In the genomic region with DNA sequence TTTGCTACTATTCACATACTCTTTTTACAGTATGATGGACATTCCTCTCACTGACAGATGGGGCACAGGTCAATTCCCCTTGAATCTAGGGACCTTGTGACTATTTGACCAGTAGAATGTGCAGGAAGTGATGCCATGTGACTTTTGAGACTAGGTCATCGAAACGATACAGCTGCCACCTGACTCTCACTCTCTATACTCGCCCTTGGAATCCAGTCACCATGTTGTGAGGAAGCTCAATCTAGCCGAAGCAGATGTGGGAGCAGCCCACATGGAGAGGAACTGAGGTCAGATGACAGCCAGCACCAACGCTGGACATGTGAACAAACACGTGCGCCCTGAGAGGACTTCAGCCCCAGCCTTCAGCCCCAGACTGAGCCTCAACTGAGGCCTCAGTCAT, we compare ENCODE assay signal across 28 cellular contexts.
"Had no signal": no experiment of that assay in that cellular context is flagged by ENCODE, and none has a peak within 500 bp of the region (broad histone marks: within the 10 kb centered on the region; RNA-seq: fewer than 3 reads in every experiment).

No MANE protein-coding gene starts in this region.

- H3K9me3 ChIP-seq: suprapubic skin, testis, thoracic aorta, thyroid gland, tibial artery, transverse colon, upper lobe of right lung, uterus, vagina had no signal

- H3K27ac ChIP-seq: stomach, suprapubic skin, testis, thoracic aorta, thyroid gland, tibial artery, tibial nerve, transverse colon, upper lobe of left lung, upper lobe of right lung, uterus, vagina had no signal

- H3K9me3 Mint-ChIP-seq: stimulated activated effector memory CD8-positive, alpha-beta T cell treated with anti-CD3 and anti-CD28 coated beads, Interleukin-12 subunit alpha, Interleukin-12 subunit beta, amount 100 ng/mL, for 72 hours; stimulated activated naive CD8-positive, alpha-beta T cell treated with anti-CD3 and anti-CD28 coated beads, Interleukin-15, Interleukin-2, amounts not matched to agents 100 ng/mL and 50 ng/mL, for 24 hours; type B pancreatic cell had no signal

- FAIRE-seq: urothelium cell line had no signal

- H3K27me3 ChIP-seq: testis, thyroid gland, tibial nerve, transverse colon, upper lobe of left lung, upper lobe of right lung, uterus, vagina had no signal

- H3K4me1 ChIP-seq: testis, thyroid gland, transverse colon, upper lobe of left lung, upper lobe of right lung, uterus, vagina had no signal

- H3K4me1 Mint-ChIP-seq: stimulated activated effector memory CD8-positive, alpha-beta T cell treated with anti-CD3 and anti-CD28 coated beads, Interleukin-12 subunit alpha, Interleukin-12 subunit beta, amount 100 ng/mL, for 72 hours; stimulated activated memory B cell treated with anti-CD40 and anti-IgM and Interleukin-4, amounts not matched to agents 10 μg/mL and 1 μg/mL and 100 μg/mL, for 72 hours; stimulated activated naive CD8-positive, alpha-beta T cell treated with anti-CD3 and anti-CD28 coated beads, Interleukin-15, amount 100 ng/mL, for 72 hours had no signal

- H3K4me3 ChIP-seq: stomach, suprapubic skin, testis, thoracic aorta, thyroid gland, tibial artery, tibial nerve, transverse colon, upper lobe of left lung, upper lobe of right lung, uterus, vagina had no signal

- H3K27ac Mint-ChIP-seq: stimulated activated effector memory CD8-positive, alpha-beta T cell treated with anti-CD3 and anti-CD28 coated beads, Interleukin-12 subunit alpha, Interleukin-12 subunit beta, amount 100 ng/mL, for 72 hours; stimulated activated memory B cell treated with anti-CD40 and anti-IgM and Interleukin-4, amounts not matched to agents 10 μg/mL and 1 μg/mL and 100 μg/mL, for 72 hours; stimulated activated naive CD8-positive, alpha-beta T cell treated with anti-CD3 and anti-CD28 coated beads, Interleukin-15, amount 100 ng/mL, for 72 hours; stimulated activated naive CD8-positive, alpha-beta T cell treated with anti-CD3 and anti-CD28 coated beads, Interleukin-15, Interleukin-2, amounts not matched to agents 100 ng/mL and 50 ng/mL, for 24 hours; type B pancreatic cell had no signal

- H3K36me3 Mint-ChIP-seq: stimulated activated effector memory CD8-positive, alpha-beta T cell treated with anti-CD3 and anti-CD28 coated beads, Interleukin-12 subunit alpha, Interleukin-12 subunit beta, amount 100 ng/mL, for 72 hours had no signal

- H3K36me3 ChIP-seq: stomach, suprapubic skin, thoracic aorta, thyroid gland, tibial artery, tibial nerve, transverse colon, upper lobe of left lung, upper lobe of right lung, uterus, vagina had no signal

- DNase-seq: stimulated activated CD4-positive, alpha-beta T cell treated with anti-CD3 and anti-CD28 coated beads, Interleukin-2, amount 100 ng/mL, for 48 hours; stimulated activated CD4-positive, alpha-beta T cell treated with anti-CD3 and anti-CD28 coated beads, Interleukin-4, amount 100 ng/mL, for 1 hour; stimulated activated CD4-positive, alpha-beta T cell treated with anti-CD3 and anti-CD28 coated beads, Interleukin-4, amount 100 ng/mL, for 24 hours; stimulated activated CD4-positive, alpha-beta T cell treated with anti-CD3 and anti-CD28 coated beads, Interleukin-4, amount 100 ng/mL, for 4 hours; stimulated activated CD8-positive, alpha-beta memory T cell treated with anti-CD3 and anti-CD28 coated beads, Interleukin-4, amount 100 ng/mL, for 48 hours; stimulated activated naive CD4-positive, alpha-beta T cell; stimulated activated naive CD4-positive, alpha-beta T cell treated with Interleukin-2 at 50 U/mL for 16 hours; stimulated activated naive CD8-positive, alpha-beta T cell treated with anti-CD3 and anti-CD28 coated beads, Interleukin-15, amount 100 ng/mL, for 72 hours; stimulated activated naive CD8-positive, alpha-beta T cell treated with anti-CD3 and anti-CD28 coated beads, Interleukin-15, Interleukin-2, amounts not matched to agents 100 U/mL and 50 U/mL, for 24 hours; stomach; substantia nigra; testis; thyroid gland; tibial artery; transverse colon; trophoblast cell; upper lobe of left lung; upper lobe of right lung; uterus had no signal

- ATAC-seq: stimulated activated effector memory CD8-positive, alpha-beta T cell treated with anti-CD3 and anti-CD28 coated beads, Interleukin-12 subunit alpha, Interleukin-12 subunit beta, amount 100 ng/mL, for 72 hours; stimulated activated memory B cell treated with anti-CD40 and anti-IgM and Interleukin-4, amounts not matched to agents 10 μg/mL and 1 μg/mL and 100 μg/mL, for 72 hours; stimulated activated naive CD8-positive, alpha-beta T cell treated with anti-CD3 and anti-CD28 coated beads, Interleukin-15, amount 100 ng/mL, for 72 hours; stimulated activated naive CD8-positive, alpha-beta T cell treated with anti-CD3 and anti-CD28 coated beads, Interleukin-15, Interleukin-2, amounts not matched to agents 100 U/mL and 50 U/mL, for 24 hours; upper lobe of right lung had no signal

- H3K4me3 Mint-ChIP-seq: stimulated activated effector memory CD8-positive, alpha-beta T cell treated with anti-CD3 and anti-CD28 coated beads, Interleukin-12 subunit alpha, Interleukin-12 subunit beta, amount 100 ng/mL, for 72 hours; stimulated activated memory B cell treated with anti-CD40 and anti-IgM and Interleukin-4, amounts not matched to agents 10 μg/mL and 1 μg/mL and 100 μg/mL, for 72 hours; stimulated activated naive CD8-positive, alpha-beta T cell treated with anti-CD3 and anti-CD28 coated beads, Interleukin-15, amount 100 ng/mL, for 72 hours; stimulated activated naive CD8-positive, alpha-beta T cell treated with anti-CD3 and anti-CD28 coated beads, Interleukin-15, Interleukin-2, amounts not matched to agents 100 ng/mL and 50 ng/mL, for 24 hours; type B pancreatic cell had no signal

- H3K27me3 Mint-ChIP-seq: stimulated activated memory B cell treated with anti-CD40 and anti-IgM and Interleukin-4, amounts not matched to agents 10 μg/mL and 1 μg/mL and 100 μg/mL, for 72 hours; stimulated activated naive CD8-positive, alpha-beta T cell treated with anti-CD3 and anti-CD28 coated beads, Interleukin-15, amount 100 ng/mL, for 72 hours; stimulated activated naive CD8-positive, alpha-beta T cell treated with anti-CD3 and anti-CD28 coated beads, Interleukin-15, Interleukin-2, amounts not matched to agents 100 ng/mL and 50 ng/mL, for 24 hours; type B pancreatic cell had no signal
